Comparison of ENCODE assay signal across 1 cellular context in genomic region chr20:40689100-40689942, GRCh38.
TF ChIP-seq lines count a peak whose summit lies in the region.

TSS of gene MAFB (minus strand) at chr20:40689236. CDS start at chr20:40688850, 386 bp downstream.

TF ChIP-seq in HepG2, 621 proteins besides CTCF, POLR2A, EP300 and RAD21 (continued from another document and continues in another):
- TF ChIP-seq ZNF639 (CRISPR knock-in tag; conservative IDR thresholded peaks at IDR 0.05) (no peak), THAP7 (CRISPR knock-in tag; IDR thresholded peaks at IDR 0.05) (peak; percentile 61; the same call in 1 of the 2 replicates), ZSCAN25 (CRISPR knock-in tag; IDR thresholded peaks at IDR 0.05) (no peak), HNF4G (IDR thresholded peaks at IDR 0.05; ENCODE audit: borderline replicate concordance, low read depth, low read length) (no peak), HNF4G (CRISPR knock-in tag; IDR thresholded peaks at IDR 0.05; ENCODE audit: borderline replicate concordance, low read depth) (no peak), HNRNPK (IDR thresholded peaks at IDR 0.05; ENCODE audit: low read depth, low read length, poor library complexity, severe bottlenecking) (peak; percentile 43), ZNF749 (CRISPR knock-in tag; IDR thresholded peaks at IDR 0.05; ENCODE audit: borderline replicate concordance) (no peak; the same call in 1 of the 2 replicates), SUZ12 (IDR thresholded peaks at IDR 0.05; ENCODE audit: low read depth, low read length) (no peak), HINFP (CRISPR knock-in tag; IDR thresholded peaks at IDR 0.05; ENCODE audit: low read depth) (peak; percentile 27; the same call in 1 of the 2 replicates), ZNF878 (CRISPR knock-in tag; IDR thresholded peaks at IDR 0.05) (no peak), MYNN (CRISPR knock-in tag; IDR thresholded peaks at IDR 0.05; ENCODE audit: low read depth) (no peak), ZNF496 (CRISPR knock-in tag; IDR thresholded peaks at IDR 0.05; ENCODE audit: insufficient replicate concordance) (no peak), SAP130 (CRISPR knock-in tag; IDR thresholded peaks at IDR 0.05; ENCODE audit: low read depth) (peak; percentile 66; the same call in 1 of the 2 replicates), ERF (CRISPR knock-in tag; IDR thresholded peaks at IDR 0.05) (no peak), FOSL1 (CRISPR knock-in tag; IDR thresholded peaks at IDR 0.05; ENCODE audit: borderline replicate concordance) (0 out of 2 replicates have a peak, but pooled peaks have one; percentile 5), ZNF207 (IDR thresholded peaks at IDR 0.05; ENCODE audit: borderline replicate concordance) (no peak), CHD4 (IDR thresholded peaks at IDR 0.05; ENCODE audit: borderline replicate concordance, low read length) (no peak), POGK (CRISPR knock-in tag; conservative IDR thresholded peaks at IDR 0.05) (no peak; the same call in 1 of the 2 replicates), KAT8 (CRISPR knock-in tag; IDR thresholded peaks at IDR 0.05) (no peak), ZNF296 (CRISPR knock-in tag; conservative IDR thresholded peaks at IDR 0.05) (no peak), ZBTB3 (CRISPR knock-in tag; IDR thresholded peaks at IDR 0.05; ENCODE audit: borderline replicate concordance, low read depth) (no peak; the same call in 1 of the 2 replicates), HDAC2 (CRISPR knock-in tag; IDR thresholded peaks at IDR 0.05) (no peak), ZNF772 (CRISPR knock-in tag; IDR thresholded peaks at IDR 0.05) (no peak), MIXL1 (CRISPR knock-in tag; IDR thresholded peaks at IDR 0.05) (no peak), ZBTB44 (CRISPR knock-in tag; IDR thresholded peaks at IDR 0.05) (no peak), ZFX (CRISPR knock-in tag; IDR thresholded peaks at IDR 0.05; ENCODE audit: low read depth) (no peak), ZNF672 (CRISPR knock-in tag; IDR thresholded peaks at IDR 0.05) (no peak), ZNF30 (CRISPR knock-in tag; IDR thresholded peaks at IDR 0.05) (no peak), GZF1 (CRISPR knock-in tag; IDR thresholded peaks at IDR 0.05) (no peak), ZNF564 (CRISPR knock-in tag; IDR thresholded peaks at IDR 0.05) (no peak), ZNF18 (CRISPR knock-in tag; IDR thresholded peaks at IDR 0.05; ENCODE audit: insufficient replicate concordance) (peak; percentile 9), ZUFSP (CRISPR knock-in tag; IDR thresholded peaks at IDR 0.05; ENCODE audit: borderline replicate concordance) (no peak), ZBTB8A (CRISPR knock-in tag; IDR thresholded peaks at IDR 0.05; ENCODE audit: borderline replicate concordance, low read depth) (no peak), ZNF10 (CRISPR knock-in tag; IDR thresholded peaks at IDR 0.05; ENCODE audit: borderline replicate concordance, low read depth) (no peak), KAT7 (CRISPR knock-in tag; IDR thresholded peaks at IDR 0.05; ENCODE audit: borderline replicate concordance) (no peak), SMC3 (IDR thresholded peaks at IDR 0.05; ENCODE audit: low read length) (no peak), MTF2 (CRISPR knock-in tag; IDR thresholded peaks at IDR 0.05; ENCODE audit: borderline replicate concordance) (no peak), ZNF782 (CRISPR knock-in tag; IDR thresholded peaks at IDR 0.05; ENCODE audit: borderline replicate concordance) (no peak; the same call in 1 of the 2 replicates), TFAP4 (IDR thresholded peaks at IDR 0.05; ENCODE audit: borderline replicate concordance, low read depth) (peak; percentile 85; the same call in 1 of the 2 replicates), ZNF414 (CRISPR knock-in tag; IDR thresholded peaks at IDR 0.05) (no peak), ZNF24 (IDR thresholded peaks at IDR 0.05) (no peak), SIX1 (CRISPR knock-in tag; IDR thresholded peaks at IDR 0.05; ENCODE audit: borderline replicate concordance) (no peak), ZNF142 (CRISPR knock-in tag; IDR thresholded peaks at IDR 0.05) (peak; percentile 27; the same call in 1 of the 2 replicates)
